In the genomic region with DNA sequence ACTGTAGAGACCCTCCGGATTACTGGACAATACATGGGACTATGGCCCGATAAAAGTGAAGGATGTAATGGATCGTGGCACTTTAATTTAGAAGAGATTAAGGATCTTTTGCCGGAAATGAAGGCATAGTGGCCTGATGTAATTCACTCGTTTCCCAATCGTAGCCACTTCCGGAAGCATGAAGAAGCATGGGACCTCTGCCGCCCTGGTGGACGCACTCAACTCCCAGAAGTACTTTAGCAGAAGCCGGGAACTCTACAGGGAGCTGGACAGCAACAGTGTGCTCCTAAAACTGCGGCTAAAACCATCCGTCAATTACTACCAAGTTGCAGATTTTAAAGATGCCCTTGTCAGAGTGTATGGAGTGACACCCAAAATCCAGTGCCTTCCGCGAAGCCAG, we compare ENCODE assay signal across 23 cellular contexts. TPM values are rescaled to one million over a fixed set of nuclear protein-coding genes. Genes with fewer than 3 reads are reported as not detected.
DNase-seq lines count a peak whose midpoint lies in the region; ATAC-seq and TF ChIP-seq lines count a peak whose summit lies in the region.
"Had no signal": no experiment of that assay in that cellular context is flagged by ENCODE, and none has a peak within 500 bp of the region (broad histone marks: within the 10 kb centered on the region; RNA-seq: fewer than 3 reads in every experiment).

No MANE protein-coding gene starts in this region.

- no peaks in the 10 kb centered on the region for H3K79me2 ChIP-seq in parathyroid adenoma

- H3K9ac ChIP-seq in parathyroid adenoma: no peak overlapping the region
- H3K9ac ChIP-seq: neural progenitor cell had no signal

- no peak overlapping the region for H3K27ac Mint-ChIP-seq in stimulated activated naive B cell treated with anti-CD40 and anti-IgM and Interleukin-4, amounts not matched to agents 10 μg/mL and 1 μg/mL and 100 μg/mL, for 72 hours
- H3K27ac Mint-ChIP-seq in naive thymus-derived CD4-positive, alpha-beta T cell: no peak overlapping the region
- H3K27ac Mint-ChIP-seq: activated naive CD4-positive, alpha-beta T cell treated with anti-CD3 and anti-CD28 coated beads, Interleukin-2, amount 50 U/mL, for 24 hours; CD14-positive monocyte; neural progenitor cell had no signal

- H3K27ac ChIP-seq in parathyroid adenoma (no peak overlapping the region), upper lobe of right lung (no peak overlapping the region)
- H3K27ac ChIP-seq in naive thymus-derived CD4-positive, alpha-beta T cell (ENCODE audit: low read depth, low read length): no peak overlapping the region
- H3K27ac ChIP-seq: HL-60, neural progenitor cell had no signal

- POLR2A ChIA-PET in naive thymus-derived CD4-positive, alpha-beta T cell (lab: Charles Lee): no interaction called here

- no peak overlapping the region for H3K4me3 Mint-ChIP-seq in stimulated activated naive B cell treated with anti-CD40 and anti-IgM and Interleukin-4, amounts not matched to agents 10 μg/mL and 1 μg/mL and 100 μg/mL, for 72 hours
- peak overlapping the region in 1 of 10 donors; percentile 9 for H3K4me3 Mint-ChIP-seq in naive thymus-derived CD4-positive, alpha-beta T cell
- H3K4me3 Mint-ChIP-seq: activated naive CD4-positive, alpha-beta T cell treated with anti-CD3 and anti-CD28 coated beads, Interleukin-2, amount 50 U/mL, for 24 hours; neural progenitor cell had no signal

- TF ChIP-seq CTCF in epithelial cell of proximal tubule (conservative IDR thresholded peaks at IDR 0.05; ENCODE audit: low read depth, low read length): no peak
- TF ChIP-seq CTCF in parathyroid adenoma (IDR thresholded peaks at IDR 0.05): no peak
- no peak for TF ChIP-seq CTCF in upper lobe of right lung (IDR thresholded peaks at IDR 0.05)

- H3K4me3 ChIP-seq in epithelial cell of proximal tubule (ENCODE audit: low read depth, low read length) (peak overlapping the region; percentile 31), parathyroid adenoma (ENCODE audit: low read depth, low read length) (peak overlapping the region; percentile 54), upper lobe of right lung (peak overlapping the region; percentile 45)
- H3K4me3 ChIP-seq in naive thymus-derived CD4-positive, alpha-beta T cell (ENCODE audit: low read length): no peak overlapping the region
- H3K4me3 ChIP-seq: K562, neural progenitor cell had no signal

- H3K4me1 Mint-ChIP-seq in stimulated activated naive B cell treated with anti-CD40 and anti-IgM and Interleukin-4, amounts not matched to agents 10 μg/mL and 1 μg/mL and 100 μg/mL, for 72 hours: no peaks in the 10 kb centered on the region
- H3K4me1 Mint-ChIP-seq in naive thymus-derived CD4-positive, alpha-beta T cell: peaks cover 0 to 10% (median 0%) of the 10 kb centered on the region in 7 donors
- H3K4me1 Mint-ChIP-seq: activated naive CD4-positive, alpha-beta T cell treated with anti-CD3 and anti-CD28 coated beads, Interleukin-2, amount 50 U/mL, for 24 hours; neural progenitor cell had no signal

- peak overlapping the region; percentile 65 for H3K4me2 ChIP-seq in parathyroid adenoma (ENCODE audit: low read length)
- H3K4me2 ChIP-seq: neural progenitor cell had no signal

- no peaks in the 10 kb centered on the region for H3K4me1 ChIP-seq in parathyroid adenoma
- no peaks in the 10 kb centered on the region for H3K4me1 ChIP-seq in upper lobe of right lung
- no peaks in the 10 kb centered on the region for H3K4me1 ChIP-seq in naive thymus-derived CD4-positive, alpha-beta T cell (ENCODE audit: control insufficient read depth in 2 of 2, insufficient read depth in 2 of 2, low read length in 2 of 2)
- H3K4me1 ChIP-seq: neural progenitor cell had no signal

- ATAC-seq in upper lobe of right lung (no peak), HG02884 (IDR thresholded peaks at IDR 0.05; ENCODE audit: unreplicated experiment) (no peak)
- ATAC-seq in stimulated activated naive B cell treated with anti-CD40 and anti-IgM and Interleukin-4, amounts not matched to agents 10 μg/mL and 1 μg/mL and 100 μg/mL, for 72 hours (replicated peaks): no peak
- no peak for ATAC-seq in naive thymus-derived CD4-positive, alpha-beta T cell
- ATAC-seq: sciatic nerve had no signal

- H2AFZ ChIP-seq in parathyroid adenoma: no peak overlapping the region
- H2AFZ ChIP-seq: neural progenitor cell had no signal

- H3K27me3 ChIP-seq in parathyroid adenoma (ENCODE audit: control insufficient read depth, insufficient read depth, low read length) (no peaks in the 10 kb centered on the region), upper lobe of right lung (peaks cover 22% of the 10 kb centered on the region)
- H3K27me3 ChIP-seq in naive thymus-derived CD4-positive, alpha-beta T cell (ENCODE audit: control insufficient read depth in 2 of 2, insufficient read depth in 2 of 2, low read length in 2 of 2): no peaks in the 10 kb centered on the region
- H3K27me3 ChIP-seq: neural progenitor cell had no signal

- intact Hi-C loops in upper lobe of right lung (cut with DNase I): no loop called here
- intact Hi-C loops in naive thymus-derived CD4-positive, alpha-beta T cell (cut with micrococcal nuclease): no loop called here

- DNase-seq in NCI-H748 (lab: John Stamatoyannopoulos, UW; ENCODE audit: unreplicated experiment): peak; percentile 48
- no peak for DNase-seq in NCI-H748 treated with DMSO at 0.1 percent for 48 hours (lab: John Stamatoyannopoulos, UW)
- DNase-seq in epithelial cell of proximal tubule (ENCODE audit: low read depth): no peak
- DNase-seq in upper lobe of right lung: no peak
- no peak for DNase-seq in stimulated activated naive B cell treated with anti-CD40 and anti-IgM and Interleukin-4, amounts not matched to agents 10 μg/mL and 1 μg/mL and 100 μg/mL, for 72 hours
- DNase-seq in naive thymus-derived CD4-positive, alpha-beta T cell: no peak
- DNase-seq: activated CD4-positive, alpha-beta T cell treated with anti-CD3 and anti-CD28 coated beads, Interleukin-2, amount 50 U/mL, for 1 hour; activated T-cell treated with anti-CD3 and anti-CD28 coated beads for 4 hours; DMS79 treated with DMSO at 0.1 percent for 48 hours; effector CD4-positive, alpha-beta T cell; mesendoderm; NCI-H1092; NCI-H226 had no signal

- CTCF ChIA-PET in naive thymus-derived CD4-positive, alpha-beta T cell (lab: Charles Lee): interaction anchor here (0.5 kb wide), 1 partner anchor 56 kb away, joined by 3 read pairs; no protein-coding TSS in a partner anchor

- H3K9me3 Mint-ChIP-seq in stimulated activated naive B cell treated with anti-CD40 and anti-IgM and Interleukin-4, amounts not matched to agents 10 μg/mL and 1 μg/mL and 100 μg/mL, for 72 hours: peaks cover 7% of the 10 kb centered on the region in 2 donors
- peaks cover 0 to 9% (median 0%) of the 10 kb centered on the region in 11 donors for H3K9me3 Mint-ChIP-seq in naive thymus-derived CD4-positive, alpha-beta T cell
- H3K9me3 Mint-ChIP-seq: activated naive CD4-positive, alpha-beta T cell treated with anti-CD3 and anti-CD28 coated beads, Interleukin-2, amount 50 U/mL, for 24 hours had no signal

- H3K9me3 ChIP-seq in parathyroid adenoma (ENCODE audit: control insufficient read depth, low read length): no peaks in the 10 kb centered on the region
- no peaks in the 10 kb centered on the region for H3K9me3 ChIP-seq in upper lobe of right lung
- no peaks in the 10 kb centered on the region for H3K9me3 ChIP-seq in naive thymus-derived CD4-positive, alpha-beta T cell (ENCODE audit: control insufficient read depth in 2 of 3, low read length in 3 of 3)

- H3K36me3 ChIP-seq in parathyroid adenoma (ENCODE audit: control insufficient read depth, insufficient read depth, low read length): no peaks in the 10 kb centered on the region
- H3K36me3 ChIP-seq in upper lobe of right lung: no peaks in the 10 kb centered on the region
- no peaks in the 10 kb centered on the region for H3K36me3 ChIP-seq in naive thymus-derived CD4-positive, alpha-beta T cell (ENCODE audit: control insufficient read depth in 2 of 3, insufficient read depth in 3 of 3, low read length in 3 of 3)
- H3K36me3 ChIP-seq: neural progenitor cell had no signal

- peaks cover 15 to 17% of the 10 kb centered on the region in 2 donors for H3K27me3 Mint-ChIP-seq in stimulated activated naive B cell treated with anti-CD40 and anti-IgM and Interleukin-4, amounts not matched to agents 10 μg/mL and 1 μg/mL and 100 μg/mL, for 72 hours
- H3K27me3 Mint-ChIP-seq in naive thymus-derived CD4-positive, alpha-beta T cell: peaks cover 0 to 36% (median 28%) of the 10 kb centered on the region in 5 donors

- no peaks in the 10 kb centered on the region for H3K36me3 Mint-ChIP-seq in stimulated activated naive B cell treated with anti-CD40 and anti-IgM and Interleukin-4, amounts not matched to agents 10 μg/mL and 1 μg/mL and 100 μg/mL, for 72 hours
- H3K36me3 Mint-ChIP-seq in naive thymus-derived CD4-positive, alpha-beta T cell: peaks cover 0 to 6% (median 0%) of the 10 kb centered on the region in 5 donors
- H3K36me3 Mint-ChIP-seq: activated naive CD4-positive, alpha-beta T cell treated with anti-CD3 and anti-CD28 coated beads, Interleukin-2, amount 50 U/mL, for 24 hours; CD14-positive monocyte; neural progenitor cell had no signal

RNA-seq across cellular contexts. Expression of a gene that starts 59.6 kb away (rescaled TPM):
- total RNA-seq in epithelial cell of proximal tubule (0.65 and 3.1 TPM in 2 replicates), upper lobe of right lung (0.98 TPM)
- total RNA-seq in naive thymus-derived CD4-positive, alpha-beta T cell: 1 to 10 TPM in 1 of 5 experiments, under 1 TPM in 1, not detected in 3; 0.92 to 1.1 TPM
- polyA plus RNA-seq in naive thymus-derived CD4-positive, alpha-beta T cell: 1 to 10 TPM; 1.4 to 3.0 TPM
- total RNA-seq: A172, K562, sciatic nerve, SK-MEL-5 had no signal
- polyA plus RNA-seq: CD14-positive monocyte, K562 had no signal
